15 cellular contexts compared by ENCODE assay signal in the genomic region with DNA sequence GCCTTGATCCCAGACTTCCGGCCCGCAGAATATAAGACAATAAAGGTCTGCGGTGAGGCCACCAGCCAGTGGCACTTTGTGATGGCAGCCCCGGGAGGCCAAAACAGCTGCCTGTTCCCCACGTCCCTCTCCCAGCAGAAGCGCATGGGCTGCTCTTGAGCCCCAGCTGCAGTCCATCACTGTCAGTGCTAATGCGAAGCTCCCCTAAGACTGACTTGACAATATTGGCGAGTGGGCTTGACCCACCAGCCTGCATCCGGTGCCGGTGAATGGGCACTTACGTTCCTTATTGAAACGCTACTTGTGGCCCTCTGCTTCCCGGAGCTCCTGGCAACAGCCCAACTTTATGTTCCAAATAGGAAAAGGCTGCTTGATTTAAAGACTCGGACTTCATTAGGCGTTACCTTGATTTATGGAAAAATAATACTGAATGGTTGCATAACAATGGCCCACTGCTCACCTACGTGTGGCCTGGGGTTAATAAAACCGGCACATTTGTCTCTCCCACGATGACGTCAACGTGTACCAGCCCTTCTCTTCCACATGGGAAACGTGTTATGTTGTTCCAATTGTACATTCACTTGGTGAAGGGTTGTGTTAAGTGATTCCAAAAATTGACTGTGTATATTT.
A peak's percentile ranks its signal among the peaks of the same experiment; 100 is the strongest.
DNase-seq lines count a peak whose midpoint lies in the region; ATAC-seq and TF ChIP-seq lines count a peak whose summit lies in the region.
"Had no signal": no experiment of that assay in that cellular context is flagged by ENCODE, and none has a peak within 500 bp of the region (broad histone marks: within the 10 kb centered on the region; RNA-seq: fewer than 3 reads in every experiment).

No MANE protein-coding gene starts in this region.

- no peaks in the 10 kb centered on the region for H3K36me3 ChIP-seq in neural progenitor cell

- H3K4me3 ChIP-seq in dorsolateral prefrontal cortex, result no peak overlapping the region
- peak overlapping the region; percentile 6 for H3K4me3 ChIP-seq in neural progenitor cell

- H3K4me1 Mint-ChIP-seq in neural progenitor cell, result peaks cover 45% of the 10 kb centered on the region

- H3K27ac Mint-ChIP-seq in neural progenitor cell, result peak overlapping the region; percentile 4
- H3K27ac Mint-ChIP-seq: activated naive CD8-positive, alpha-beta T cell treated with anti-CD3 and anti-CD28 coated beads, Interleukin-2, amount 10 ng/mL, durations not matched to agents 7 days and 5 days; T-cell had no signal

- peaks cover 25% of the 10 kb centered on the region for H3F3A ChIP-seq in neural progenitor cell (ENCODE audit: low read depth)

- intact Hi-C loops in dorsolateral prefrontal cortex (cut with DNase I), result loop anchor here in 1 of 2 donors (10.0 kb wide), 1 partner anchor 316 kb away; no protein-coding TSS in a partner anchor

- H3K9ac ChIP-seq in neural progenitor cell, result no peak overlapping the region
- H3K9ac ChIP-seq: KMS-11 had no signal

- peak overlapping the region; percentile 75 for H3K4me3 Mint-ChIP-seq in neural progenitor cell
- H3K4me3 Mint-ChIP-seq: activated naive CD8-positive, alpha-beta T cell treated with anti-CD3 and anti-CD28 coated beads, Interleukin-2, amount 10 ng/mL, durations not matched to agents 7 days and 5 days; T-cell had no signal

- peak overlapping the region; percentile 31 for H2AFZ ChIP-seq in neural progenitor cell (replicated peaks)

- H3K36me3 Mint-ChIP-seq in neural progenitor cell, result no peaks in the 10 kb centered on the region
- H3K36me3 Mint-ChIP-seq: activated naive CD8-positive, alpha-beta T cell treated with anti-CD3 and anti-CD28 coated beads, Interleukin-2, amount 10 ng/mL, durations not matched to agents 7 days and 5 days; T-cell had no signal

- H3K9me3 Mint-ChIP-seq in neural progenitor cell, result no peaks in the 10 kb centered on the region
- H3K9me3 Mint-ChIP-seq: activated naive CD8-positive, alpha-beta T cell treated with anti-CD3 and anti-CD28 coated beads, Interleukin-2, amount 10 ng/mL, durations not matched to agents 7 days and 5 days; T-cell had no signal

- TF ChIP-seq CTCF in dorsolateral prefrontal cortex (IDR thresholded peaks at IDR 0.05 in 54 of 56, conservative IDR thresholded peaks at IDR 0.05 in 2 of 56; ENCODE audit: low read depth in 1 of 56, partially characterized antibody in 56 of 56), result no peak
- no peak for TF ChIP-seq CTCF in neural progenitor cell (IDR thresholded peaks at IDR 0.05)

- no peaks in the 10 kb centered on the region for H3K9me3 ChIP-seq in neural progenitor cell (ENCODE audit: low read depth)

- ATAC-seq in HG03108 (IDR thresholded peaks at IDR 0.05; ENCODE audit: unreplicated experiment), result no peak
- no peak for ATAC-seq in HG03469 (IDR thresholded peaks at IDR 0.05; ENCODE audit: unreplicated experiment)
- ATAC-seq: T-cell had no signal

- H3K79me2 ChIP-seq in neural progenitor cell (ENCODE audit: low read depth), result no peaks in the 10 kb centered on the region

- peak overlapping the region; percentile 58 for H3K4me2 ChIP-seq in neural progenitor cell
- H3K4me2 ChIP-seq: KMS-11 had no signal

- H3K27me3 ChIP-seq in dorsolateral prefrontal cortex (peaks cover 0 to 8% (median 0%) of the 10 kb centered on the region in 45 donors), neural progenitor cell (no peaks in the 10 kb centered on the region)

- H3K27ac ChIP-seq in dorsolateral prefrontal cortex (peak overlapping the region in 37 of 59 donors; percentile 10 to 76 (median 54)), neural progenitor cell (no peak overlapping the region)
- H3K27ac ChIP-seq: KMS-11 had no signal

- H3K4me1 ChIP-seq in neural progenitor cell, result peaks cover 33% of the 10 kb centered on the region

- no peaks in the 10 kb centered on the region for H4K20me1 ChIP-seq in neural progenitor cell (ENCODE audit: low read depth)

- DNase-seq in DMS153 treated with DMSO at 0.1 percent for 48 hours (lab: John Stamatoyannopoulos, UW; ENCODE audit: unreplicated experiment), result peak; percentile 45
- DNase-seq in NCI-H345 (lab: John Stamatoyannopoulos, UW), result peak; percentile 27
- DNase-seq in dorsolateral prefrontal cortex, result peak in 1 of 10 donors; percentile 11
- DNase-seq in neural progenitor cell (ENCODE audit: low spot score), result no peak
- no peak for DNase-seq in activated gamma-delta T cell (lab: John Stamatoyannopoulos, UW)
- no peak for DNase-seq in COLO668 (lab: John Stamatoyannopoulos, UW; ENCODE audit: unreplicated experiment)
- DNase-seq: activated naive CD8-positive, alpha-beta T cell treated with anti-CD3 and anti-CD28 coated beads, Interleukin-2, amount 10 ng/mL, durations not matched to agents 7 days and 5 days; HCEC 1CT; NCI-H1694; occipital lobe; stimulated activated CD4-positive, alpha-beta T cell treated with anti-CD3 and anti-CD28 coated beads, Interleukin-15, amount 100 ng/mL, for 24 hours; T-cell had no signal

- peaks cover 21% of the 10 kb centered on the region for H3K27me3 Mint-ChIP-seq in neural progenitor cell (ENCODE audit: insufficient read depth, low read depth)
- H3K27me3 Mint-ChIP-seq: activated naive CD8-positive, alpha-beta T cell treated with anti-CD3 and anti-CD28 coated beads, Interleukin-2, amount 10 ng/mL, durations not matched to agents 7 days and 5 days had no signal

Comparison
In these comparisons a context has a peak if more than half of its experiments do, and no peak if none do; other contexts are left out.
1. DNase-seq: peak in DMS153 treated with DMSO at 0.1 percent for 48 hours (single experiment) and NCI-H345 (single experiment); none in neural progenitor cell (single experiment), activated gamma-delta T cell (single experiment) and COLO668 (single experiment).